ENCODE assay signal across 8 cellular contexts in genomic region chr19:47348819-47349795, GRCh38. TPM values are rescaled to one million over a fixed set of nuclear protein-coding genes. Genes with fewer than 3 reads are reported as not detected.
DNase-seq lines count a peak whose midpoint lies in the region; ATAC-seq and TF ChIP-seq lines count a peak whose summit lies in the region.

TSS of gene DHX34 (plus strand) at chr19:47349315. CDS start at chr19:47353031, 3,716 bp downstream.

- H3K27me3 ChIP-seq in KMS-11 (ENCODE audit: insufficient read depth, low read depth): peaks cover 4% of the 10 kb centered on the region; the same call in 1 of the 2 replicates
- H3K27me3 ChIP-seq in Panc1 (ENCODE audit: control insufficient read depth, insufficient read depth, low read length): no peaks in the 10 kb centered on the region
- H3K27me3 ChIP-seq in esophagus (ENCODE audit: control insufficient read depth in 1 of 2, insufficient read depth in 2 of 2, low read length in 2 of 2): no peaks in the 10 kb centered on the region
- H3K27me3 ChIP-seq in muscle layer of colon (ENCODE audit: control insufficient read depth in 1 of 2, insufficient read depth in 2 of 2, low read length in 2 of 2): no peaks in the 10 kb centered on the region

- peak within 1 kb of the TSS; percentile 77 for H3K4me2 ChIP-seq in KMS-11

- peaks cover 20% of the 10 kb centered on the region; the same call in 1 of the 2 replicates for H3K79me2 ChIP-seq in KMS-11 (ENCODE audit: insufficient read depth, low read depth)

- H3K4me1 ChIP-seq in KMS-11 (ENCODE audit: low read depth, poor library complexity, severe bottlenecking): peaks cover 17% of the 10 kb centered on the region
- H3K4me1 ChIP-seq in Panc1 (ENCODE audit: control insufficient read depth, insufficient read depth, low read length): no peaks in the 10 kb centered on the region; the same call in 1 of the 2 replicates
- no peaks in the 10 kb centered on the region for H3K4me1 ChIP-seq in esophagus (ENCODE audit: control insufficient read depth in 2 of 2, insufficient read depth in 2 of 2, low read length in 1 of 2)
- H3K4me1 ChIP-seq in muscle layer of colon (ENCODE audit: insufficient read depth, low read length): peaks cover 17% of the 10 kb centered on the region

- WGBS in esophagus, 2 donors: 3% methylated on average over 62 to 63 of the region's 63 CpGs

- in situ Hi-C loops in Panc1 (cut with HindIII; ENCODE audit: low pct_unique_long_range_greater_than_20kb, low sequenced_read_pairs): no loop called here

- DNase-seq in DMS79 treated with DMSO at 0.1 percent for 48 hours (lab: John Stamatoyannopoulos, UW) (peak; percentile 98), Panc1 (ENCODE audit: low read depth, low spot score) (peak; percentile 94)
- peak; percentile 99 for DNase-seq in activated T-cell treated with anti-CD3 and anti-CD28 coated beads, Interleukin-2, amount 50 U/mL, for 4 hours
- peak; percentile 97 for DNase-seq in stimulated activated CD8-positive, alpha-beta memory T cell treated with anti-CD3 and anti-CD28 coated beads, Interleukin-7, amount 100 ng/mL, for 24 hours (ENCODE audit: low read depth)

- BruUV-seq in Panc1 (replicated peaks; lab: Mats Ljungman, UMichigan): no TSS peak

- H3K9me3 Mint-ChIP-seq in activated T-cell treated with anti-CD3 and anti-CD28 coated beads, Interleukin-2, amount 50 U/mL, for 4 hours: peaks cover 4% of the 10 kb centered on the region

- H3K36me3 ChIP-seq in KMS-11 (ENCODE audit: insufficient read depth) (peaks cover 3% of the 10 kb centered on the region; the same call in 1 of the 2 replicates), Panc1 (ENCODE audit: control insufficient read depth, insufficient read depth, low read length) (peaks cover 5% of the 10 kb centered on the region), esophagus (ENCODE audit: control insufficient read depth in 2 of 2, insufficient read depth in 2 of 2, low read length in 1 of 2) (peaks cover 8 to 10% of the 10 kb centered on the region in 2 donors), muscle layer of colon (ENCODE audit: insufficient read depth, low read length) (peaks cover 16% of the 10 kb centered on the region)

- TF ChIP-seq CTCF in KMS-11 (conservative IDR thresholded peaks at IDR 0.05; ENCODE audit: low read depth, low read length) (peak; percentile 97), Panc1 (IDR thresholded peaks at IDR 0.05) (peak; percentile 96)

- H3K4me3 ChIP-seq in KMS-11 (IDR thresholded peaks at IDR 0.05; ENCODE audit: insufficient read depth, low read depth, low read length): peak within 1 kb of the TSS; percentile 66
- peak within 1 kb of the TSS; percentile 86 to 98 for H3K4me3 ChIP-seq in Panc1 (ENCODE audit: low read depth in 2 of 2, low read length in 2 of 2)
- peak within 1 kb of the TSS; percentile 71 to 87 for H3K4me3 ChIP-seq in esophagus (ENCODE audit: low read depth in 1 of 2, low read length in 2 of 2)
- peak within 1 kb of the TSS; percentile 82 to 89 for H3K4me3 ChIP-seq in muscle layer of colon (ENCODE audit: low read depth in 1 of 2, low read length in 2 of 2)

- H3K27ac ChIP-seq in KMS-11 (no peak within 1 kb of the TSS), Panc1 (ENCODE audit: low read length) (peak within 1 kb of the TSS; percentile 95), esophagus (ENCODE audit: low read depth in 2 of 2, low read length in 1 of 2) (peak within 1 kb of the TSS; percentile 60 to 69), muscle layer of colon (ENCODE audit: low read depth, low read length) (peak within 1 kb of the TSS; percentile 67)

- CTCF ChIA-PET in Panc1 (lab: Charles Lee): interaction anchor here (0.6 to 1.0 kb wide), 11 partner anchors 8 to 352 kb away, joined by 3 to 8 read pairs (median 5); no protein-coding TSS in a partner anchor

- H3K4me1 Mint-ChIP-seq in activated T-cell treated with anti-CD3 and anti-CD28 coated beads, Interleukin-2, amount 50 U/mL, for 4 hours (ENCODE audit: low read depth): peaks cover 36% of the 10 kb centered on the region

- H3K9me3 ChIP-seq in Panc1 (ENCODE audit: control insufficient read depth, insufficient read depth, low read depth, low read length) (no peaks in the 10 kb centered on the region), esophagus (ENCODE audit: control insufficient read depth in 2 of 2, insufficient read depth in 1 of 2, low read depth in 1 of 2, low read length in 1 of 2) (no peaks in the 10 kb centered on the region), muscle layer of colon (ENCODE audit: low read length) (no peaks in the 10 kb centered on the region)

- peak within 1 kb of the TSS; percentile 97 for H3K4me3 Mint-ChIP-seq in activated T-cell treated with anti-CD3 and anti-CD28 coated beads, Interleukin-2, amount 50 U/mL, for 4 hours

- POLR2A ChIA-PET in Panc1 (lab: Charles Lee): interaction anchor here (0.6 to 0.7 kb wide), 4 partner anchors 17 to 89 kb away, joined by 5 to 9 read pairs (median 6); no protein-coding TSS in a partner anchor

- H3K9ac ChIP-seq in KMS-11 (peak within 1 kb of the TSS; percentile 64), muscle layer of colon (ENCODE audit: low read length) (peak within 1 kb of the TSS; percentile 73)

- intact Hi-C loops in Panc1 (cut with micrococcal nuclease; ENCODE audit: unreplicated experiment): no loop called here

- ATAC-seq in GM21723 (IDR thresholded peaks at IDR 0.05; ENCODE audit: unreplicated experiment): peak; percentile 89
- ATAC-seq in Panc1: peak; percentile 100
- peak; percentile 97 for ATAC-seq in activated T-cell treated with anti-CD3 and anti-CD28 coated beads, Interleukin-2, amount 50 U/mL, for 4 hours

- no peaks in the 10 kb centered on the region for H4K20me1 ChIP-seq in KMS-11 (ENCODE audit: insufficient read depth)

- peak within 1 kb of the TSS; percentile 84 for H2AFZ ChIP-seq in KMS-11 (ENCODE audit: low read depth)

- no peaks in the 10 kb centered on the region for H3K27me3 Mint-ChIP-seq in activated T-cell treated with anti-CD3 and anti-CD28 coated beads, Interleukin-2, amount 50 U/mL, for 4 hours (ENCODE audit: low read depth)

- peaks cover 16% of the 10 kb centered on the region for H3K36me3 Mint-ChIP-seq in activated T-cell treated with anti-CD3 and anti-CD28 coated beads, Interleukin-2, amount 50 U/mL, for 4 hours (ENCODE audit: insufficient read depth)

RNA-seq across cellular contexts. Expression of gene DHX34, which starts in this region (rescaled TPM):
- total RNA-seq in Panc1 (2021; ENCODE audit: unreplicated experiment): 29.2 TPM
- polyA plus RNA-seq in Panc1 (2012; ENCODE audit: insufficient read length): 26.8 TPM
- total RNA-seq in activated T-cell treated with anti-CD3 and anti-CD28 coated beads, Interleukin-2, amount 50 U/mL, for 4 hours: 10 to 100 TPM; 38.1 to 41.0 (median 38.6) TPM
- 10 to 100 TPM in 1 of 2 donors, 1 to 10 TPM in 1; 9.4 to 15.6 TPM for polyA plus RNA-seq in esophagus
